ENCODE assay signal across 13 cellular contexts in genomic region chr12:124463341-124463861, GRCh38.
DNase-seq lines count a peak whose midpoint lies in the region; ATAC-seq and TF ChIP-seq lines count a peak whose summit lies in the region.
"Had no signal": no experiment of that assay in that cellular context is flagged by ENCODE, and none has a peak within 500 bp of the region (broad histone marks: within the 10 kb centered on the region; RNA-seq: fewer than 3 reads in every experiment).

No MANE protein-coding gene starts in this region.

- H3K27me3 ChIP-seq in gastroesophageal sphincter: no peaks in the 10 kb centered on the region

- peaks cover 52% of the 10 kb centered on the region for H3K36me3 Mint-ChIP-seq in activated CD4-positive, alpha-beta T cell treated with anti-CD3 and anti-CD28 coated beads for 36 hours (ENCODE audit: low read depth)

- CTCF ChIA-PET in activated CD4-positive, alpha-beta T cell treated with anti-CD3 and anti-CD28 coated beads for 36 hours (lab: Charles Lee): interaction anchor here (1.7 kb wide), 1 partner anchor 8 kb away, joined by 5 read pairs; no protein-coding TSS in a partner anchor

- H3K36me3 ChIP-seq in gastroesophageal sphincter: peaks cover 0 to 81% of the 10 kb centered on the region in 2 donors

- H3K9me3 ChIP-seq in gastroesophageal sphincter: peaks cover 0 to 4% (median 0%) of the 10 kb centered on the region in 3 donors

- H3K4me3 Mint-ChIP-seq in activated CD4-positive, alpha-beta T cell treated with anti-CD3 and anti-CD28 coated beads for 36 hours: no peak overlapping the region

- peaks cover 9% of the 10 kb centered on the region for H3K9me3 Mint-ChIP-seq in activated CD4-positive, alpha-beta T cell treated with anti-CD3 and anti-CD28 coated beads for 36 hours (ENCODE audit: low read depth)

- no peak overlapping the region for H3K4me3 ChIP-seq in gastroesophageal sphincter

- 20% methylated on average over 1 of the region's 21 CpGs; no CpG with 5 or more reads in 1 of the 2 donors for WGBS in gastroesophageal sphincter (ENCODE audit: low coverage in 1 of 2), 2 donors

- DNase-seq in NCI-H1436 (lab: John Stamatoyannopoulos, UW): peak; percentile 19
- DNase-seq in NCI-H1436 treated with DMSO at 0.1 percent for 48 hours (lab: John Stamatoyannopoulos, UW): no peak
- DNase-seq in NCI-H526 treated with DMSO at 0.1 percent for 48 hours (lab: John Stamatoyannopoulos, UW): peak; percentile 38
- peak; percentile 55 for DNase-seq in sciatic nerve (ENCODE audit: low spot score)
- DNase-seq in stimulated activated CD4-positive, alpha-beta T cell treated with anti-CD3 and anti-CD28 coated beads, Interleukin-4, amount 100 ng/mL, for 4 hours: no peak
- no peak for DNase-seq in activated CD4-positive, alpha-beta T cell treated with anti-CD3 and anti-CD28 coated beads for 36 hours
- DNase-seq: 8988T; activated CD4-positive, alpha-beta T cell treated with anti-CD3 and anti-CD28 coated beads for 1 hour; KG1; kidney glomerular epithelial cell had no signal

- TF ChIP-seq EP300 in gastroesophageal sphincter (IDR thresholded peaks at IDR 0.05): no peak

- H3K27me3 Mint-ChIP-seq in activated CD4-positive, alpha-beta T cell treated with anti-CD3 and anti-CD28 coated beads for 36 hours: no peaks in the 10 kb centered on the region

- H3K4me1 ChIP-seq in gastroesophageal sphincter: peaks cover 0 to 46% (median 12%) of the 10 kb centered on the region in 3 donors

- H3K27ac Mint-ChIP-seq in activated CD4-positive, alpha-beta T cell treated with anti-CD3 and anti-CD28 coated beads for 36 hours: no peak overlapping the region
- H3K27ac Mint-ChIP-seq: activated naive CD4-positive, alpha-beta T cell treated with anti-CD3 and anti-CD28 coated beads, Interleukin-2, amount 50 U/mL, for 72 hours had no signal

- POLR2A ChIA-PET in activated CD4-positive, alpha-beta T cell treated with anti-CD3 and anti-CD28 coated beads for 36 hours (lab: Charles Lee): interaction anchor here (0.5 kb wide), 1 partner anchor 302 kb away, joined by 6 read pairs; no protein-coding TSS in a partner anchor

- no peak for ATAC-seq in gastroesophageal sphincter
- peak; percentile 4 for ATAC-seq in sciatic nerve
- ATAC-seq in GM18907 (IDR thresholded peaks at IDR 0.05; ENCODE audit: unreplicated experiment): no peak
- no peak for ATAC-seq in activated CD4-positive, alpha-beta T cell treated with anti-CD3 and anti-CD28 coated beads for 36 hours
- ATAC-seq: activated naive CD4-positive, alpha-beta T cell treated with anti-CD3 and anti-CD28 coated beads, Interleukin-2, amount 50 U/mL, for 72 hours had no signal

- TF ChIP-seq CTCF in gastroesophageal sphincter (IDR thresholded peaks at IDR 0.05): no peak

- intact Hi-C loops in sciatic nerve (cut with DNase I): no loop called here
- intact Hi-C loops in activated CD4-positive, alpha-beta T cell treated with anti-CD3 and anti-CD28 coated beads for 36 hours (cut with DNase I, micrococcal nuclease): no loop called here

- peak overlapping the region in 3 of 4 donors; percentile 44 to 55 (median 53) for H3K27ac ChIP-seq in gastroesophageal sphincter

- H3K4me1 Mint-ChIP-seq in activated CD4-positive, alpha-beta T cell treated with anti-CD3 and anti-CD28 coated beads for 36 hours: peaks cover 31% of the 10 kb centered on the region

- TF ChIP-seq POLR2A in gastroesophageal sphincter (IDR thresholded peaks at IDR 0.05): no peak

Comparison
In these comparisons a context has a peak if more than half of its experiments do, and no peak if none do; other contexts are left out.
1. DNase-seq: peak in NCI-H1436 (single experiment), NCI-H526 treated with DMSO at 0.1 percent for 48 hours (single experiment) and sciatic nerve (single experiment); none in NCI-H1436 treated with DMSO at 0.1 percent for 48 hours (single experiment), stimulated activated CD4-positive, alpha-beta T cell treated with anti-CD3 and anti-CD28 coated beads, Interleukin-4, amount 100 ng/mL, for 4 hours (0 of 2) and activated CD4-positive, alpha-beta T cell treated with anti-CD3 and anti-CD28 coated beads for 36 hours (single experiment).